1 cellular context compared by ENCODE assay signal in the genomic region with DNA sequence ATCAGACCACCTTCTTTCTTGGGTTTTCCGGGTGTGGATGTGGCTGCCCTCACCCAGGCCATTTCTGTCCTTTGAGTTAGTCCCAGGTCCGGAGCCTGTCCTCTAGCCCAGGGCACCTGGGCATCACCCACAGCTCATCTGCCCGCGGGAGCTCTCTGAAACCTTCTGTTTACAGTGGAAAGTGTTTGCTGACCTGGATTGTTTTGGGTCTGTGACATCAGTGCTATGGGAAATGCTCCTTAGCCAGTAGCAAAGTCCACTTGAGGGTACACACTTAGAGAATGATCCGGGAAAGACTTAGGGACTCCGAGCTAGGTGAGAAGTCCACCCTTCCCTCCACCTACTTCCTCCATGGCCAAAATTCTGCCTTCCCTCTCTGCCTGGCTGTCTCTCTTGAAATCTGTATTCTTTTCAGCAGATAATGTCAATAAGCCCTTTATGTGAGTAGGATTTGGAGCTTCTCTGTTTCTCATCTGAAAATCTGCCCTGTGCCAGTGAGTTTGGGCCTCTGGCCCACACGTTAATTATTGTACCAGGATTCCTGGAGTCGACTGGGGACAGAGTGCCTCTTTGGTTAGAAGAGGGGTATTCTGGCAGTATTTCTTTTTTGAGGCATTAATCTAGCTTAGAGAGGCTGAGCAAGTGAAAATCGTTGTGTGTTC.
TF ChIP-seq lines count a peak whose summit lies in the region.

No MANE protein-coding gene starts in this region.

TF ChIP-seq in HepG2, 621 proteins besides CTCF, POLR2A, EP300 and RAD21 (continued from another document and continues in another):
- no peak for TF ChIP-seq HOXA9 (CRISPR knock-in tag; IDR thresholded peaks at IDR 0.05; ENCODE audit: borderline replicate concordance)
- no peak for TF ChIP-seq SP2 (CRISPR knock-in tag; IDR thresholded peaks at IDR 0.05)
- TF ChIP-seq JUND (CRISPR knock-in tag; IDR thresholded peaks at IDR 0.05), result no peak
- TF ChIP-seq, protein P1, sequence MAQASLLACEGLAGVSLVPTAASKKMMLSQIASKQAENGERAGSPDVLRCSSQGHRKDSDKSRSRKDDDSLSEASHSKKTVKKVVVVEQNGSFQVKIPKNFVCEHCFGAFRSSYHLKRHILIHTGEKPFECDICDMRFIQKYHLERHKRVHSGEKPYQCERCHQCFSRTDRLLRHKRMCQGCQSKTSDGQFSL (CRISPR knock-in tag; IDR thresholded peaks at IDR 0.05), result no peak
- no peak for TF ChIP-seq GZF1 (CRISPR knock-in tag; IDR thresholded peaks at IDR 0.05)
- TF ChIP-seq, protein P2, sequence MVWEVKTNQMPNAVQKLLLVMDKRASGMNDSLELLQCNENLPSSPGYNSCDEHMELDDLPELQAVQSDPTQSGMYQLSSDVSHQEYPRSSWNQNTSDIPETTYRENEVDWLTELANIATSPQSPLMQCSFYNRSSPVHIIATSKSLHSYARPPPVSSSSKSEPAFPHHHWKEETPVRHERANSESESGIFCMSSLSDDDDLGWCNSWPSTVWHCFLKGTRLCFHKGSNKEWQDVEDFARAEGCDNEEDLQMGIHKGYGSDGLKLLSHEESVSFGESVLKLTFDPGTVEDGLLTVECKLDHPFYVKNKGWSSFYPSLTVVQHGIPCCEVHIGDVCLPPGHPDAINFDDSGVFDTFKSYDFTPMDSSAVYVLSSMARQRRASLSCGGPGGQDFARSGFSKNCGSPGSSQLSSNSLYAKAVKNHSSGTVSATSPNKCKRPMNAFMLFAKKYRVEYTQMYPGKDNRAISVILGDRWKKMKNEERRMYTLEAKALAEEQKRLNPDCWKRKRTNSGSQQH (CRISPR knock-in tag; IDR thresholded peaks at IDR 0.05; ENCODE audit: low read depth), result 0 out of 2 replicates have a peak, but pooled peaks have one; percentile 35
- no peak for TF ChIP-seq ZSCAN22 (CRISPR knock-in tag; IDR thresholded peaks at IDR 0.05)
- TF ChIP-seq, protein P3, sequence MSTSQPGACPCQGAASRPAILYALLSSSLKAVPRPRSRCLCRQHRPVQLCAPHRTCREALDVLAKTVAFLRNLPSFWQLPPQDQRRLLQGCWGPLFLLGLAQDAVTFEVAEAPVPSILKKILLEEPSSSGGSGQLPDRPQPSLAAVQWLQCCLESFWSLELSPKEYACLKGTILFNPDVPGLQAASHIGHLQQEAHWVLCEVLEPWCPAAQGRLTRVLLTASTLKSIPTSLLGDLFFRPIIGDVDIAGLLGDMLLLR (CRISPR knock-in tag; IDR thresholded peaks at IDR 0.05), result no peak
- TF ChIP-seq ARNT (IDR thresholded peaks at IDR 0.05), result no peak
- no peak for TF ChIP-seq ZNF121 (CRISPR knock-in tag; IDR thresholded peaks at IDR 0.05)
- TF ChIP-seq BHLHE40 (IDR thresholded peaks at IDR 0.05; ENCODE audit: low read length), result no peak
- TF ChIP-seq FOXP1 (IDR thresholded peaks at IDR 0.05), result no peak
- TF ChIP-seq FOXP1 (CRISPR knock-in tag; IDR thresholded peaks at IDR 0.05), result peak; percentile 87
- TF ChIP-seq RNF2 (conservative IDR thresholded peaks at IDR 0.05; ENCODE audit: low read depth), result no peak
- TF ChIP-seq SALL2 (CRISPR knock-in tag; IDR thresholded peaks at IDR 0.05), result no peak
- no peak; the same call in 1 of the 2 replicates for TF ChIP-seq NR2C2 (CRISPR knock-in tag; IDR thresholded peaks at IDR 0.05; ENCODE audit: borderline replicate concordance)
- TF ChIP-seq, protein P4, sequence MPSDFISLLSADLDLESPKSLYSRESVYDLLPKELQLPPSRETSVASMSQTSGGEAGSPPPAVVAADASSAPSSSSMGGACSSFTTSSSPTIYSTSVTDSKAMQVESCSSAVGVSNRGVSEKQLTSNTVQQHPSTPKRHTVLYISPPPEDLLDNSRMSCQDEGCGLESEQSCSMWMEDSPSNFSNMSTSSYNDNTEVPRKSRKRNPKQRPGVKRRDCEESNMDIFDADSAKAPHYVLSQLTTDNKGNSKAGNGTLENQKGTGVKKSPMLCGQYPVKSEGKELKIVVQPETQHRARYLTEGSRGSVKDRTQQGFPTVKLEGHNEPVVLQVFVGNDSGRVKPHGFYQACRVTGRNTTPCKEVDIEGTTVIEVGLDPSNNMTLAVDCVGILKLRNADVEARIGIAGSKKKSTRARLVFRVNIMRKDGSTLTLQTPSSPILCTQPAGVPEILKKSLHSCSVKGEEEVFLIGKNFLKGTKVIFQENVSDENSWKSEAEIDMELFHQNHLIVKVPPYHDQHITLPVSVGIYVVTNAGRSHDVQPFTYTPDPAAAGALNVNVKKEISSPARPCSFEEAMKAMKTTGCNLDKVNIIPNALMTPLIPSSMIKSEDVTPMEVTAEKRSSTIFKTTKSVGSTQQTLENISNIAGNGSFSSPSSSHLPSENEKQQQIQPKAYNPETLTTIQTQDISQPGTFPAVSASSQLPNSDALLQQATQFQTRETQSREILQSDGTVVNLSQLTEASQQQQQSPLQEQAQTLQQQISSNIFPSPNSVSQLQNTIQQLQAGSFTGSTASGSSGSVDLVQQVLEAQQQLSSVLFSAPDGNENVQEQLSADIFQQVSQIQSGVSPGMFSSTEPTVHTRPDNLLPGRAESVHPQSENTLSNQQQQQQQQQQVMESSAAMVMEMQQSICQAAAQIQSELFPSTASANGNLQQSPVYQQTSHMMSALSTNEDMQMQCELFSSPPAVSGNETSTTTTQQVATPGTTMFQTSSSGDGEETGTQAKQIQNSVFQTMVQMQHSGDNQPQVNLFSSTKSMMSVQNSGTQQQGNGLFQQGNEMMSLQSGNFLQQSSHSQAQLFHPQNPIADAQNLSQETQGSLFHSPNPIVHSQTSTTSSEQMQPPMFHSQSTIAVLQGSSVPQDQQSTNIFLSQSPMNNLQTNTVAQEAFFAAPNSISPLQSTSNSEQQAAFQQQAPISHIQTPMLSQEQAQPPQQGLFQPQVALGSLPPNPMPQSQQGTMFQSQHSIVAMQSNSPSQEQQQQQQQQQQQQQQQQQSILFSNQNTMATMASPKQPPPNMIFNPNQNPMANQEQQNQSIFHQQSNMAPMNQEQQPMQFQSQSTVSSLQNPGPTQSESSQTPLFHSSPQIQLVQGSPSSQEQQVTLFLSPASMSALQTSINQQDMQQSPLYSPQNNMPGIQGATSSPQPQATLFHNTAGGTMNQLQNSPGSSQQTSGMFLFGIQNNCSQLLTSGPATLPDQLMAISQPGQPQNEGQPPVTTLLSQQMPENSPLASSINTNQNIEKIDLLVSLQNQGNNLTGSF (CRISPR knock-in tag; IDR thresholded peaks at IDR 0.05), result no peak
- TF ChIP-seq ARNTL (CRISPR knock-in tag; IDR thresholded peaks at IDR 0.05), result no peak
- TF ChIP-seq, protein P5, sequence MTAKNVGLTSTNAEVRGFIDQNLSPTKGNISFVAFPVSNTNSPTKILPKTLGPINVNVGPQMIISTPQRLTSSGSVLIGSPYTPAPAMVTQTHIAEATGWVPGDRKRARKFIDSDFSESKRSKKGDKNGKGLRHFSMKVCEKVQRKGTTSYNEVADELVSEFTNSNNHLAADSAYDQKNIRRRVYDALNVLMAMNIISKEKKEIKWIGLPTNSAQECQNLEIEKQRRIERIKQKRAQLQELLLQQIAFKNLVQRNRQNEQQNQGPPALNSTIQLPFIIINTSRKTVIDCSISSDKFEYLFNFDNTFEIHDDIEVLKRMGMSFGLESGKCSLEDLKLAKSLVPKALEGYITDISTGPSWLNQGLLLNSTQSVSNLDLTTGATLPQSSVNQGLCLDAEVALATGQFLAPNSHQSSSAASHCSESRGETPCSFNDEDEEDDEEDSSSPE (CRISPR knock-in tag; IDR thresholded peaks at IDR 0.05), result no peak
- no peak for TF ChIP-seq SP5 (CRISPR knock-in tag; IDR thresholded peaks at IDR 0.05; ENCODE audit: borderline replicate concordance, low read depth)
- TF ChIP-seq MTA1 (CRISPR knock-in tag; IDR thresholded peaks at IDR 0.05; ENCODE audit: borderline replicate concordance), result 0 out of 2 replicates have a peak, but pooled peaks have one; percentile 35
- TF ChIP-seq PAWR (CRISPR knock-in tag; IDR thresholded peaks at IDR 0.05; ENCODE audit: borderline replicate concordance), result no peak
- peak; percentile 88 for TF ChIP-seq HNF4G (IDR thresholded peaks at IDR 0.05; ENCODE audit: borderline replicate concordance, low read depth, low read length)
- TF ChIP-seq HNF4G (CRISPR knock-in tag; IDR thresholded peaks at IDR 0.05; ENCODE audit: borderline replicate concordance, low read depth), result peak; percentile 80; the same call in 1 of the 2 replicates
- TF ChIP-seq ZNF232 (CRISPR knock-in tag; IDR thresholded peaks at IDR 0.05; ENCODE audit: borderline replicate concordance), result peak; percentile 36; the same call in 1 of the 2 replicates
- TF ChIP-seq NFIB (CRISPR knock-in tag; IDR thresholded peaks at IDR 0.05; ENCODE audit: borderline replicate concordance), result no peak
- no peak for TF ChIP-seq ARHGAP35 (CRISPR knock-in tag; IDR thresholded peaks at IDR 0.05; ENCODE audit: borderline replicate concordance)
- TF ChIP-seq, protein P6, sequence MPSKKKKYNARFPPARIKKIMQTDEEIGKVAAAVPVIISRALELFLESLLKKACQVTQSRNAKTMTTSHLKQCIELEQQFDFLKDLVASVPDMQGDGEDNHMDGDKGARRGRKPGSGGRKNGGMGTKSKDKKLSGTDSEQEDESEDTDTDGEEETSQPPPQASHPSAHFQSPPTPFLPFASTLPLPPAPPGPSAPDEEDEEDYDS (CRISPR knock-in tag; IDR thresholded peaks at IDR 0.05), result 0 out of 2 replicates have a peak, but pooled peaks have one; percentile 30
- no peak for TF ChIP-seq ZNF652 (CRISPR knock-in tag; IDR thresholded peaks at IDR 0.05; ENCODE audit: borderline replicate concordance, low read depth)
- no peak for TF ChIP-seq SOX6 (IDR thresholded peaks at IDR 0.05)
- TF ChIP-seq SOX6 (CRISPR knock-in tag; IDR thresholded peaks at IDR 0.05), result peak; percentile 81
- no peak for TF ChIP-seq NR2F1 (CRISPR knock-in tag; IDR thresholded peaks at IDR 0.05)
- TF ChIP-seq, protein P7, sequence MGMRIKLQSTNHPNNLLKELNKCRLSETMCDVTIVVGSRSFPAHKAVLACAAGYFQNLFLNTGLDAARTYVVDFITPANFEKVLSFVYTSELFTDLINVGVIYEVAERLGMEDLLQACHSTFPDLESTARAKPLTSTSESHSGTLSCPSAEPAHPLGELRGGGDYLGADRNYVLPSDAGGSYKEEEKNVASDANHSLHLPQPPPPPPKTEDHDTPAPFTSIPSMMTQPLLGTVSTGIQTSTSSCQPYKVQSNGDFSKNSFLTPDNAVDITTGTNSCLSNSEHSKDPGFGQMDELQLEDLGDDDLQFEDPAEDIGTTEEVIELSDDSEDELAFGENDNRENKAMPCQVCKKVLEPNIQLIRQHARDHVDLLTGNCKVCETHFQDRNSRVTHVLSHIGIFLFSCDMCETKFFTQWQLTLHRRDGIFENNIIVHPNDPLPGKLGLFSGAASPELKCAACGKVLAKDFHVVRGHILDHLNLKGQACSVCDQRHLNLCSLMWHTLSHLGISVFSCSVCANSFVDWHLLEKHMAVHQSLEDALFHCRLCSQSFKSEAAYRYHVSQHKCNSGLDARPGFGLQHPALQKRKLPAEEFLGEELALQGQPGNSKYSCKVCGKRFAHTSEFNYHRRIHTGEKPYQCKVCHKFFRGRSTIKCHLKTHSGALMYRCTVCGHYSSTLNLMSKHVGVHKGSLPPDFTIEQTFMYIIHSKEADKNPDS (CRISPR knock-in tag; IDR thresholded peaks at IDR 0.05), result no peak
- no peak for TF ChIP-seq NFYB (CRISPR knock-in tag; IDR thresholded peaks at IDR 0.05)
- peak; percentile 63 for TF ChIP-seq MAFF (IDR thresholded peaks at IDR 0.05; ENCODE audit: low read depth, low read length)
- no peak for TF ChIP-seq ZNF709 (CRISPR knock-in tag; IDR thresholded peaks at IDR 0.05)
- TF ChIP-seq, protein P8, sequence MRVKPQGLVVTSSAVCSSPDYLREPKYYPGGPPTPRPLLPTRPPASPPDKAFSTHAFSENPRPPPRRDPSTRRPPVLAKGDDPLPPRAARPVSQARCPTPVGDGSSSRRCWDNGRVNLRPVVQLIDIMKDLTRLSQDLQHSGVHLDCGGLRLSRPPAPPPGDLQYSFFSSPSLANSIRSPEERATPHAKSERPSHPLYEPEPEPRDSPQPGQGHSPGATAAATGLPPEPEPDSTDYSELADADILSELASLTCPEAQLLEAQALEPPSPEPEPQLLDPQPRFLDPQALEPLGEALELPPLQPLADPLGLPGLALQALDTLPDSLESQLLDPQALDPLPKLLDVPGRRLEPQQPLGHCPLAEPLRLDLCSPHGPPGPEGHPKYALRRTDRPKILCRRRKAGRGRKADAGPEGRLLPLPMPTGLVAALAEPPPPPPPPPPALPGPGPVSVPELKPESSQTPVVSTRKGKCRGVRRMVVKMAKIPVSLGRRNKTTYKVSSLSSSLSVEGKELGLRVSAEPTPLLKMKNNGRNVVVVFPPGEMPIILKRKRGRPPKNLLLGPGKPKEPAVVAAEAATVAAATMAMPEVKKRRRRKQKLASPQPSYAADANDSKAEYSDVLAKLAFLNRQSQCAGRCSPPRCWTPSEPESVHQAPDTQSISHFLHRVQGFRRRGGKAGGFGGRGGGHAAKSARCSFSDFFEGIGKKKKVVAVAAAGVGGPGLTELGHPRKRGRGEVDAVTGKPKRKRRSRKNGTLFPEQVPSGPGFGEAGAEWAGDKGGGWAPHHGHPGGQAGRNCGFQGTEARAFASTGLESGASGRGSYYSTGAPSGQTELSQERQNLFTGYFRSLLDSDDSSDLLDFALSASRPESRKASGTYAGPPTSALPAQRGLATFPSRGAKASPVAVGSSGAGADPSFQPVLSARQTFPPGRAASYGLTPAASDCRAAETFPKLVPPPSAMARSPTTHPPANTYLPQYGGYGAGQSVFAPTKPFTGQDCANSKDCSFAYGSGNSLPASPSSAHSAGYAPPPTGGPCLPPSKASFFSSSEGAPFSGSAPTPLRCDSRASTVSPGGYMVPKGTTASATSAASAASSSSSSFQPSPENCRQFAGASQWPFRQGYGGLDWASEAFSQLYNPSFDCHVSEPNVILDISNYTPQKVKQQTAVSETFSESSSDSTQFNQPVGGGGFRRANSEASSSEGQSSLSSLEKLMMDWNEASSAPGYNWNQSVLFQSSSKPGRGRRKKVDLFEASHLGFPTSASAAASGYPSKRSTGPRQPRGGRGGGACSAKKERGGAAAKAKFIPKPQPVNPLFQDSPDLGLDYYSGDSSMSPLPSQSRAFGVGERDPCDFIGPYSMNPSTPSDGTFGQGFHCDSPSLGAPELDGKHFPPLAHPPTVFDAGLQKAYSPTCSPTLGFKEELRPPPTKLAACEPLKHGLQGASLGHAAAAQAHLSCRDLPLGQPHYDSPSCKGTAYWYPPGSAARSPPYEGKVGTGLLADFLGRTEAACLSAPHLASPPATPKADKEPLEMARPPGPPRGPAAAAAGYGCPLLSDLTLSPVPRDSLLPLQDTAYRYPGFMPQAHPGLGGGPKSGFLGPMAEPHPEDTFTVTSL (CRISPR knock-in tag; IDR thresholded peaks at IDR 0.05; ENCODE audit: borderline replicate concordance), result peak; percentile 86
- peak; percentile 62; the same call in 1 of the 2 replicates for TF ChIP-seq CREM (IDR thresholded peaks at IDR 0.05)
- no peak for TF ChIP-seq CREM (CRISPR knock-in tag; IDR thresholded peaks at IDR 0.05)
